1 cellular context compared by ENCODE assay signal in the genomic region with DNA sequence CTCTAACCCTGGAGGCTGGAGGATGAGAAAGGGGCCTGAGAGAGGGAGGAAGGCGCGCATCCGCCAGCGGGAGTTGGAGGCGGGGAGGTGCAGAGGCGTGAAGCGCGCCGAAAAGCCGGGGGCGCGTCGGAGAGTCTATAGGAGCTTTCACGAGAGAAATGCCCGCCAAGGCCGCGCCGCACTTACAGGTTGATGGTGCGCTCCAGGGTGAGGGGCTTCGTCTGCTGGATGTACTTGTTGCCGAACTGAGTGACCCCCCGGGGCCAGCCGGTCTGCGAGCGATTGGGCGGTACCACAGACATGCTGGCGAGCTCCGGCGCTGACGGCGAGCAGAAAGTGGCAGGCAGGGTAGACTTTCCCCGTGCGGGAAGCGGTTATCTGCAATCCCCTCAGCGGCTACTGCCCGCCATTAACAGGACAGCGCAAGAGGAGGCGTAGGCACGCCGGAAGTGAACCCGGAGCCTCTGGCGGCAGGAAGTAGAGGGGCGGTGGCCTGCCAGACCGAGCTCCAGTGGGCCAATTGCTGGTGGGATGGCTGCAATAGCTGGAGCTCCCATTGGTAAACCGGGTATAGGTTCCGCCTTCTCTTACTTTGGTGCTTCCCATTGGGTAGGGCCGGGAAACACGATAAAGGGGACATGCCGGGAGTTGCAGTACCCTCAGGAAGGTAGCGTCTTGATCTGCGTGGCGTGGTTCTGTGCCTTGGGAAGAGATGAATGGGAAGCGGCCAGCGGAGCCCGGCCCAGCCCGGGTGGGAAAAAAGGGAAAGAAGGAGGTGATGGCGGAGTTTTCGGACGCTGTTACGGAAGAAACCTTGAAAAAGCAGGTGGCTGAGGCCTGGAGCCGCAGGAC.
A peak's percentile ranks its signal among the peaks of the same experiment; 100 is the strongest.
TF ChIP-seq lines count a peak whose summit lies in the region.

A gene (minus strand): TSS at position 432 of the 852 bp plus-strand sequence. CDS start 130 bp downstream, at position 302.
A gene (plus strand): TSS at position 654 of the 852 bp plus-strand sequence. CDS start 59 bp downstream, at position 713.

TF ChIP-seq in GM12878, 131 proteins besides CTCF, POLR2A, EP300 and RAD21 (continued from another document and continues in another):
- TF ChIP-seq, protein P1, sequence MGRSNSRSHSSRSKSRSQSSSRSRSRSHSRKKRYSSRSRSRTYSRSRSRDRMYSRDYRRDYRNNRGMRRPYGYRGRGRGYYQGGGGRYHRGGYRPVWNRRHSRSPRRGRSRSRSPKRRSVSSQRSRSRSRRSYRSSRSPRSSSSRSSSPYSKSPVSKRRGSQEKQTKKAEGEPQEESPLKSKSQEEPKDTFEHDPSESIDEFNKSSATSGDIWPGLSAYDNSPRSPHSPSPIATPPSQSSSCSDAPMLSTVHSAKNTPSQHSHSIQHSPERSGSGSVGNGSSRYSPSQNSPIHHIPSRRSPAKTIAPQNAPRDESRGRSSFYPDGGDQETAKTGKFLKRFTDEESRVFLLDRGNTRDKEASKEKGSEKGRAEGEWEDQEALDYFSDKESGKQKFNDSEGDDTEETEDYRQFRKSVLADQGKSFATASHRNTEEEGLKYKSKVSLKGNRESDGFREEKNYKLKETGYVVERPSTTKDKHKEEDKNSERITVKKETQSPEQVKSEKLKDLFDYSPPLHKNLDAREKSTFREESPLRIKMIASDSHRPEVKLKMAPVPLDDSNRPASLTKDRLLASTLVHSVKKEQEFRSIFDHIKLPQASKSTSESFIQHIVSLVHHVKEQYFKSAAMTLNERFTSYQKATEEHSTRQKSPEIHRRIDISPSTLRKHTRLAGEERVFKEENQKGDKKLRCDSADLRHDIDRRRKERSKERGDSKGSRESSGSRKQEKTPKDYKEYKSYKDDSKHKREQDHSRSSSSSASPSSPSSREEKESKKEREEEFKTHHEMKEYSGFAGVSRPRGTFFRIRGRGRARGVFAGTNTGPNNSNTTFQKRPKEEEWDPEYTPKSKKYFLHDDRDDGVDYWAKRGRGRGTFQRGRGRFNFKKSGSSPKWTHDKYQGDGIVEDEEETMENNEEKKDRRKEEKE (IDR thresholded peaks at IDR 0.05) = no peak
- peak; percentile 45; the same call in 1 of the 2 replicates for TF ChIP-seq NBN (IDR thresholded peaks at IDR 0.05)
- no peak for TF ChIP-seq BMI1 (IDR thresholded peaks at IDR 0.05; ENCODE audit: borderline replicate concordance)
- TF ChIP-seq GATAD2B (conservative IDR thresholded peaks at IDR 0.05; ENCODE audit: low read depth) = no peak
- no peak for TF ChIP-seq NFXL1 (IDR thresholded peaks at IDR 0.05; ENCODE audit: borderline replicate concordance)
- TF ChIP-seq EED (IDR thresholded peaks at IDR 0.05; ENCODE audit: low read depth) = no peak
- TF ChIP-seq, protein P2, sequence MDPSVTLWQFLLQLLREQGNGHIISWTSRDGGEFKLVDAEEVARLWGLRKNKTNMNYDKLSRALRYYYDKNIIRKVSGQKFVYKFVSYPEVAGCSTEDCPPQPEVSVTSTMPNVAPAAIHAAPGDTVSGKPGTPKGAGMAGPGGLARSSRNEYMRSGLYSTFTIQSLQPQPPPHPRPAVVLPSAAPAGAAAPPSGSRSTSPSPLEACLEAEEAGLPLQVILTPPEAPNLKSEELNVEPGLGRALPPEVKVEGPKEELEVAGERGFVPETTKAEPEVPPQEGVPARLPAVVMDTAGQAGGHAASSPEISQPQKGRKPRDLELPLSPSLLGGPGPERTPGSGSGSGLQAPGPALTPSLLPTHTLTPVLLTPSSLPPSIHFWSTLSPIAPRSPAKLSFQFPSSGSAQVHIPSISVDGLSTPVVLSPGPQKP (IDR thresholded peaks at IDR 0.05; ENCODE audit: low read depth, low read length) = peak; percentile 65
- TF ChIP-seq IRF4 (IDR thresholded peaks at IDR 0.05; ENCODE audit: low read depth, low read length) = no peak
- no peak for TF ChIP-seq CEBPB (IDR thresholded peaks at IDR 0.05; ENCODE audit: borderline replicate concordance in 1 of 2, low read depth in 2 of 2, low read length in 2 of 2)
- TF ChIP-seq NFIC (IDR thresholded peaks at IDR 0.05; ENCODE audit: low read depth, low read length) = no peak
- TF ChIP-seq SMARCA5 (IDR thresholded peaks at IDR 0.05) = 0 out of 2 replicates have a peak, but pooled peaks have one; percentile 32
- TF ChIP-seq KDM1A (IDR thresholded peaks at IDR 0.05; ENCODE audit: borderline replicate concordance) = no peak
- TF ChIP-seq RB1 (IDR thresholded peaks at IDR 0.05; ENCODE audit: borderline replicate concordance) = 0 out of 2 replicates have a peak, but pooled peaks have one; percentile 66
- TF ChIP-seq MEF2A (IDR thresholded peaks at IDR 0.05; ENCODE audit: insufficient read depth, low read depth, low read length) = no peak
- 0 out of 2 replicates have a peak, but pooled peaks have one; percentile 37 for TF ChIP-seq CBX5 (IDR thresholded peaks at IDR 0.05; ENCODE audit: low read depth)
- TF ChIP-seq, protein P3, sequence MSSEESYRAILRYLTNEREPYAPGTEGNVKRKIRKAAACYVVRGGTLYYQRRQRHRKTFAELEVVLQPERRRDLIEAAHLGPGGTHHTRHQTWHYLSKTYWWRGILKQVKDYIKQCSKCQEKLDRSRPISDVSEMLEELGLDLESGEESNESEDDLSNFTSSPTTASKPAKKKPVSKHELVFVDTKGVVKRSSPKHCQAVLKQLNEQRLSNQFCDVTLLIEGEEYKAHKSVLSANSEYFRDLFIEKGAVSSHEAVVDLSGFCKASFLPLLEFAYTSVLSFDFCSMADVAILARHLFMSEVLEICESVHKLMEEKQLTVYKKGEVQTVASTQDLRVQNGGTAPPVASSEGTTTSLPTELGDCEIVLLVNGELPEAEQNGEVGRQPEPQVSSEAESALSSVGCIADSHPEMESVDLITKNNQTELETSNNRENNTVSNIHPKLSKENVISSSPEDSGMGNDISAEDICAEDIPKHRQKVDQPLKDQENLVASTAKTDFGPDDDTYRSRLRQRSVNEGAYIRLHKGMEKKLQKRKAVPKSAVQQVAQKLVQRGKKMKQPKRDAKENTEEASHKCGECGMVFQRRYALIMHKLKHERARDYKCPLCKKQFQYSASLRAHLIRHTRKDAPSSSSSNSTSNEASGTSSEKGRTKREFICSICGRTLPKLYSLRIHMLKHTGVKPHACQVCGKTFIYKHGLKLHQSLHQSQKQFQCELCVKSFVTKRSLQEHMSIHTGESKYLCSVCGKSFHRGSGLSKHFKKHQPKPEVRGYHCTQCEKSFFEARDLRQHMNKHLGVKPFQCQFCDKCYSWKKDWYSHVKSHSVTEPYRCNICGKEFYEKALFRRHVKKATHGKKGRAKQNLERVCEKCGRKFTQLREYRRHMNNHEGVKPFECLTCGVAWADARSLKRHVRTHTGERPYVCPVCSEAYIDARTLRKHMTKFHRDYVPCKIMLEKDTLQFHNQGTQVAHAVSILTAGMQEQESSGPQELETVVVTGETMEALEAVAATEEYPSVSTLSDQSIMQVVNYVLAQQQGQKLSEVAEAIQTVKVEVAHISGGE (CRISPR knock-in tag; IDR thresholded peaks at IDR 0.05) = no peak
- TF ChIP-seq NR2C1 (IDR thresholded peaks at IDR 0.05) = peak; percentile 95
- TF ChIP-seq SPI1 (IDR thresholded peaks at IDR 0.05; ENCODE audit: borderline replicate concordance, insufficient read depth, low read depth, low read length) = peak; percentile 32; the same call in 1 of the 2 replicates
- no peak for TF ChIP-seq SMC3 (IDR thresholded peaks at IDR 0.05; ENCODE audit: borderline replicate concordance, low read length)
- TF ChIP-seq TCF3 (IDR thresholded peaks at IDR 0.05; ENCODE audit: borderline replicate concordance, insufficient read depth, low read depth, low read length) = no peak
- TF ChIP-seq FOS (IDR thresholded peaks at IDR 0.05; ENCODE audit: borderline replicate concordance, extremely low read depth, insufficient read length) = peak; percentile 72
- TF ChIP-seq, protein P4, sequence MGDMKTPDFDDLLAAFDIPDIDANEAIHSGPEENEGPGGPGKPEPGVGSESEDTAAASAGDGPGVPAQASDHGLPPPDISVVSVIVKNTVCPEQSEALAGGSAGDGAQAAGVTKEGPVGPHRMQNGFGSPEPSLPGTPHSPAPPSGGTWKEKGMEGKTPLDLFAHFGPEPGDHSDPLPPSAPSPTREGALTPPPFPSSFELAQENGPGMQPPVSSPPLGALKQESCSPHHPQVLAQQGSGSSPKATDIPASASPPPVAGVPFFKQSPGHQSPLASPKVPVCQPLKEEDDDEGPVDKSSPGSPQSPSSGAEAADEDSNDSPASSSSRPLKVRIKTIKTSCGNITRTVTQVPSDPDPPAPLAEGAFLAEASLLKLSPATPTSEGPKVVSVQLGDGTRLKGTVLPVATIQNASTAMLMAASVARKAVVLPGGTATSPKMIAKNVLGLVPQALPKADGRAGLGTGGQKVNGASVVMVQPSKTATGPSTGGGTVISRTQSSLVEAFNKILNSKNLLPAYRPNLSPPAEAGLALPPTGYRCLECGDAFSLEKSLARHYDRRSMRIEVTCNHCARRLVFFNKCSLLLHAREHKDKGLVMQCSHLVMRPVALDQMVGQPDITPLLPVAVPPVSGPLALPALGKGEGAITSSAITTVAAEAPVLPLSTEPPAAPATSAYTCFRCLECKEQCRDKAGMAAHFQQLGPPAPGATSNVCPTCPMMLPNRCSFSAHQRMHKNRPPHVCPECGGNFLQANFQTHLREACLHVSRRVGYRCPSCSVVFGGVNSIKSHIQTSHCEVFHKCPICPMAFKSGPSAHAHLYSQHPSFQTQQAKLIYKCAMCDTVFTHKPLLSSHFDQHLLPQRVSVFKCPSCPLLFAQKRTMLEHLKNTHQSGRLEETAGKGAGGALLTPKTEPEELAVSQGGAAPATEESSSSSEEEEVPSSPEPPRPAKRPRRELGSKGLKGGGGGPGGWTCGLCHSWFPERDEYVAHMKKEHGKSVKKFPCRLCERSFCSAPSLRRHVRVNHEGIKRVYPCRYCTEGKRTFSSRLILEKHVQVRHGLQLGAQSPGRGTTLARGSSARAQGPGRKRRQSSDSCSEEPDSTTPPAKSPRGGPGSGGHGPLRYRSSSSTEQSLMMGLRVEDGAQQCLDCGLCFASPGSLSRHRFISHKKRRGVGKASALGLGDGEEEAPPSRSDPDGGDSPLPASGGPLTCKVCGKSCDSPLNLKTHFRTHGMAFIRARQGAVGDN (IDR thresholded peaks at IDR 0.05) = no peak
- TF ChIP-seq YY1 (IDR thresholded peaks at IDR 0.05; ENCODE audit: low read depth, low read length) = peak; percentile 97
- TF ChIP-seq IKZF2 (IDR thresholded peaks at IDR 0.05) = peak in 1 of 2 experiments; percentile 43; a peak in 1 of 4 replicates
- TF ChIP-seq RUNX3 (IDR thresholded peaks at IDR 0.05; ENCODE audit: low read length) = no peak; the same call in none of the 2 replicates
- TF ChIP-seq WRNIP1 (IDR thresholded peaks at IDR 0.05; ENCODE audit: borderline replicate concordance, low read depth, low read length) = no peak
- TF ChIP-seq ATF7 (IDR thresholded peaks at IDR 0.05; ENCODE audit: low read depth) = 0 out of 2 replicates have a peak, but pooled peaks have one; percentile 10
- TF ChIP-seq NFYA (IDR thresholded peaks at IDR 0.05; ENCODE audit: borderline replicate concordance, low read depth, low read length) = peak; percentile 40; the same call in 1 of the 2 replicates
- TF ChIP-seq, protein P5, sequence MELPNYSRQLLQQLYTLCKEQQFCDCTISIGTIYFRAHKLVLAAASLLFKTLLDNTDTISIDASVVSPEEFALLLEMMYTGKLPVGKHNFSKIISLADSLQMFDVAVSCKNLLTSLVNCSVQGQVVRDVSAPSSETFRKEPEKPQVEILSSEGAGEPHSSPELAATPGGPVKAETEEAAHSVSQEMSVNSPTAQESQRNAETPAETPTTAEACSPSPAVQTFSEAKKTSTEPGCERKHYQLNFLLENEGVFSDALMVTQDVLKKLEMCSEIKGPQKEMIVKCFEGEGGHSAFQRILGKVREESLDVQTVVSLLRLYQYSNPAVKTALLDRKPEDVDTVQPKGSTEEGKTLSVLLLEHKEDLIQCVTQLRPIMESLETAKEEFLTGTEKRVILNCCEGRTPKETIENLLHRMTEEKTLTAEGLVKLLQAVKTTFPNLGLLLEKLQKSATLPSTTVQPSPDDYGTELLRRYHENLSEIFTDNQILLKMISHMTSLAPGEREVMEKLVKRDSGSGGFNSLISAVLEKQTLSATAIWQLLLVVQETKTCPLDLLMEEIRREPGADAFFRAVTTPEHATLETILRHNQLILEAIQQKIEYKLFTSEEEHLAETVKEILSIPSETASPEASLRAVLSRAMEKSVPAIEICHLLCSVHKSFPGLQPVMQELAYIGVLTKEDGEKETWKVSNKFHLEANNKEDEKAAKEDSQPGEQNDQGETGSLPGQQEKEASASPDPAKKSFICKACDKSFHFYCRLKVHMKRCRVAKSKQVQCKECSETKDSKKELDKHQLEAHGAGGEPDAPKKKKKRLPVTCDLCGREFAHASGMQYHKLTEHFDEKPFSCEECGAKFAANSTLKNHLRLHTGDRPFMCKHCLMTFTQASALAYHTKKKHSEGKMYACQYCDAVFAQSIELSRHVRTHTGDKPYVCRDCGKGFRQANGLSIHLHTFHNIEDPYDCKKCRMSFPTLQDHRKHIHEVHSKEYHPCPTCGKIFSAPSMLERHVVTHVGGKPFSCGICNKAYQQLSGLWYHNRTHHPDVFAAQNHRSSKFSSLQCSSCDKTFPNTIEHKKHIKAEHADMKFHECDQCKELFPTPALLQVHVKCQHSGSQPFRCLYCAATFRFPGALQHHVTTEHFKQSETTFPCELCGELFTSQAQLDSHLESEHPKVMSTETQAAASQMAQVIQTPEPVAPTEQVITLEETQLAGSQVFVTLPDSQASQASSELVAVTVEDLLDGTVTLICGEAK (IDR thresholded peaks at IDR 0.05; ENCODE audit: borderline replicate concordance) = peak; percentile 97
- TF ChIP-seq, protein P6, sequence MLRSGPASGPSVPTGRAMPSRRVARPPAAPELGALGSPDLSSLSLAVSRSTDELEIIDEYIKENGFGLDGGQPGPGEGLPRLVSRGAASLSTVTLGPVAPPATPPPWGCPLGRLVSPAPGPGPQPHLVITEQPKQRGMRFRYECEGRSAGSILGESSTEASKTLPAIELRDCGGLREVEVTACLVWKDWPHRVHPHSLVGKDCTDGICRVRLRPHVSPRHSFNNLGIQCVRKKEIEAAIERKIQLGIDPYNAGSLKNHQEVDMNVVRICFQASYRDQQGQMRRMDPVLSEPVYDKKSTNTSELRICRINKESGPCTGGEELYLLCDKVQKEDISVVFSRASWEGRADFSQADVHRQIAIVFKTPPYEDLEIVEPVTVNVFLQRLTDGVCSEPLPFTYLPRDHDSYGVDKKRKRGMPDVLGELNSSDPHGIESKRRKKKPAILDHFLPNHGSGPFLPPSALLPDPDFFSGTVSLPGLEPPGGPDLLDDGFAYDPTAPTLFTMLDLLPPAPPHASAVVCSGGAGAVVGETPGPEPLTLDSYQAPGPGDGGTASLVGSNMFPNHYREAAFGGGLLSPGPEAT (IDR thresholded peaks at IDR 0.05; ENCODE audit: low read depth) = peak; percentile 67; the same call in 1 of the 2 replicates
- no peak for TF ChIP-seq EZH2 (IDR thresholded peaks at IDR 0.05; ENCODE audit: borderline replicate concordance, control insufficient read depth, low read depth, low read length)
- TF ChIP-seq HDGF (IDR thresholded peaks at IDR 0.05) = peak; percentile 83; the same call in 1 of the 2 replicates
- TF ChIP-seq TAF1 (IDR thresholded peaks at IDR 0.05; ENCODE audit: borderline replicate concordance, low read depth, low read length) = peak; percentile 90
- TF ChIP-seq SP1 (IDR thresholded peaks at IDR 0.05; ENCODE audit: low read depth, low read length) = peak; percentile 95
- no peak for TF ChIP-seq MTA3 (IDR thresholded peaks at IDR 0.05; ENCODE audit: borderline replicate concordance, low read length)
- no peak for TF ChIP-seq PAX5 (IDR thresholded peaks at IDR 0.05; ENCODE audit: borderline replicate concordance, low read depth, low read length)
- peak; percentile 47; the same call in 1 of the 2 replicates for TF ChIP-seq PML (IDR thresholded peaks at IDR 0.05; ENCODE audit: low read length)
- no peak for TF ChIP-seq ZSCAN29 (IDR thresholded peaks at IDR 0.05)
